Comparison of ENCODE assay signal across 8 cellular contexts in the genomic region with DNA sequence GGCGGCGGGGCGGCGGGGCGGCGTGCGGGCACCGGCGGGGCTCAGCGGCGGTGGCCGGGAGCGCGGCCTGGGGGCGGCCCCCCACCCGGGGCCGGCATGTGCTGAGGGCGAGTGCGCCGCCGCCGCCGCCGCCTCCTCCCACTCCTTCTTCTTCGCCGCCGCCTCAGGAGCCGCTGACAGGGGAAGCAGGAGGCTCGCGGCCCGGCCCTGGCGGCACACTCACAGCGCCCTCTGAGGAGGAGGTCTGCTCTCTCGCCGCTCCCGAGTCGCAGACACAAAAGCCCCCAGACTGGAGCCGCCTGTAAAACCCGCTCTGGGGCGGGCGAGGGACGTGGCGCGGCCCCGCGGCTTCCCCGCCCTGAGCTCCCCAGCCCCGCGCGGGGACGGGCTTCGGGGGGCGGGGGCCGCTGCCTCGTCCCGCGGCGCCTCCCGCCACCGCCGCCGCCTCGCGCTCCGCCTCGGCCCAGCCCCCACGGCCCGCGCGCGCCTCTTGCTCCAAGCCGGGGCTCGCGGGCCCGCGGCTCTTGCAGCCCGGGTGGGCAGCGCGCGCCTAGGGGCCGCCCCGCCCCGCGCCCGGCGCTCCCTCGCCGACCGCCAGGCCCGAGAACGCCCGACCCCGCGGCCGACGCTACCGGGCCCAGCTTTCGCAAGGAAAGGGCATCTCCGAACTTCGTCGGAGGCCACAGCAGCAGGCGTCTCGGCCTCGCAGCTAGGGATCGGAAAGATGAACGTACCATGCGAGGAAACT. TPM values are rescaled to one million over a fixed set of nuclear protein-coding genes. Genes with fewer than 3 reads are reported as not detected.
A peak's percentile ranks its signal among the peaks of the same experiment; 100 is the strongest.
DNase-seq lines count a peak whose midpoint lies in the region; ATAC-seq and TF ChIP-seq lines count a peak whose summit lies in the region.

A gene with protein sequence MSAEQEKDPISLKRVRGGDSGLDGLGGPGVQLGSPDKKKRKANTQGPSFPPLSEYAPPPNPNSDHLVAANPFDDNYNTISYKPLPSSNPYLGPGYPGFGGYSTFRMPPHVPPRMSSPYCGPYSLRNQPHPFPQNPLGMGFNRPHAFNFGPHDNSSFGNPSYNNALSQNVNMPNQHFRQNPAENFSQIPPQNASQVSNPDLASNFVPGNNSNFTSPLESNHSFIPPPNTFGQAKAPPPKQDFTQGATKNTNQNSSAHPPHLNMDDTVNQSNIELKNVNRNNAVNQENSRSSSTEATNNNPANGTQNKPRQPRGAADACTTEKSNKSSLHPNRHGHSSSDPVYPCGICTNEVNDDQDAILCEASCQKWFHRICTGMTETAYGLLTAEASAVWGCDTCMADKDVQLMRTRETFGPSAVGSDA (minus strand): TSS at position 276 of the 748 bp plus-strand sequence. CDS start 462 bp downstream, outside the sequence.

- H3K4me3 Mint-ChIP-seq in activated T-helper 17 cell treated with anti-CD3 and anti-CD28 coated beads, Interleukin-2, amount 50 U/mL, for 72 hours: peak within 1 kb of the TSS; percentile 61

- no peaks in the 10 kb centered on the region for H4K20me1 ChIP-seq in neural cell (ENCODE audit: insufficient read depth)

- peak within 1 kb of the TSS; percentile 86 for H3K9ac ChIP-seq in neural cell (ENCODE audit: low read length)

- H3K27ac ChIP-seq in foreskin keratinocyte (peak within 1 kb of the TSS; percentile 14), neural cell (ENCODE audit: low read length) (peak within 1 kb of the TSS; percentile 86), tibial nerve (peak within 1 kb of the TSS; percentile 67 to 93 (median 80))

- H3K36me3 ChIP-seq in neural cell (ENCODE audit: insufficient read depth, low read length) (no peaks in the 10 kb centered on the region), tibial nerve (no peaks in the 10 kb centered on the region)

- H3K9me2 ChIP-seq in neural cell (ENCODE audit: insufficient read depth, low read length): no peaks in the 10 kb centered on the region

- H3K4me1 ChIP-seq in foreskin keratinocyte (no peaks in the 10 kb centered on the region), tibial nerve (peaks cover 0 to 31% (median 2%) of the 10 kb centered on the region in 4 donors)

- peaks cover 26% of the 10 kb centered on the region for H3K27me3 Mint-ChIP-seq in activated T-helper 17 cell treated with anti-CD3 and anti-CD28 coated beads, Interleukin-2, amount 50 U/mL, for 72 hours

- 0 to 2% methylated on average over 9 to 48 of the region's 107 CpGs for WGBS in tibial nerve, 2 donors

- no peaks in the 10 kb centered on the region for H3K9me3 Mint-ChIP-seq in activated T-helper 17 cell treated with anti-CD3 and anti-CD28 coated beads, Interleukin-2, amount 50 U/mL, for 72 hours

- no peak within 1 kb of the TSS for H3K27ac Mint-ChIP-seq in activated T-helper 17 cell treated with anti-CD3 and anti-CD28 coated beads, Interleukin-2, amount 50 U/mL, for 72 hours

- no peaks in the 10 kb centered on the region for H3K4me1 Mint-ChIP-seq in activated T-helper 17 cell treated with anti-CD3 and anti-CD28 coated beads, Interleukin-2, amount 50 U/mL, for 72 hours

- POLR2A ChIA-PET in HEK293T (lab: Yijun Ruan, JAX): interaction anchor here (0.8 to 0.9 kb wide), 2 partner anchors 14 to 25 kb away, joined by 3 read pairs; no protein-coding TSS in a partner anchor

- peak within 1 kb of the TSS; percentile 54 for H2AFZ ChIP-seq in neural cell (ENCODE audit: low read depth, low read length)

- peak; percentile 5 for DNase-seq in GM04503 (ENCODE audit: low read depth)
- peak; percentile 57 for DNase-seq in HEK293T (ENCODE audit: extremely low spot score)
- peak; percentile 72 for DNase-seq in NCI-H748 (lab: John Stamatoyannopoulos, UW; ENCODE audit: unreplicated experiment)
- DNase-seq in foreskin keratinocyte: peak in 1 of 2 donors; percentile 32
- peak; percentile 18 to 27 for DNase-seq in tibial nerve (ENCODE audit: low spot score in 2 of 2)
- DNase-seq in middle frontal gyrus (ENCODE audit: extremely low spot score, low spot score): no peak

- H3K36me3 Mint-ChIP-seq in activated T-helper 17 cell treated with anti-CD3 and anti-CD28 coated beads, Interleukin-2, amount 50 U/mL, for 72 hours (ENCODE audit: low read depth): peaks cover 4% of the 10 kb centered on the region

- peak within 1 kb of the TSS; percentile 80 for H3K4me3 ChIP-seq in neural cell (ENCODE audit: low read length)
- peak within 1 kb of the TSS; percentile 48 to 84 (median 71) for H3K4me3 ChIP-seq in tibial nerve

- H3K4me2 ChIP-seq in neural cell (ENCODE audit: low read length): peak within 1 kb of the TSS; percentile 90

- peak in 1 of 2 donors; percentile 27 for TF ChIP-seq POLR2A in tibial nerve (IDR thresholded peaks at IDR 0.05)

- H3K27me3 ChIP-seq in foreskin keratinocyte: peaks cover 4% of the 10 kb centered on the region
- H3K27me3 ChIP-seq in neural cell (ENCODE audit: insufficient read depth, low read depth, low read length): no peaks in the 10 kb centered on the region
- no peaks in the 10 kb centered on the region for H3K27me3 ChIP-seq in tibial nerve

- peaks cover 36% of the 10 kb centered on the region for H3K79me2 ChIP-seq in neural cell (replicated peaks; ENCODE audit: insufficient read depth, low read length)

- no peaks in the 10 kb centered on the region for H3F3A ChIP-seq in neural cell (ENCODE audit: insufficient read depth, low read length, poor library complexity, severe bottlenecking)

- ATAC-seq in activated T-helper 17 cell treated with anti-CD3 and anti-CD28 coated beads, Interleukin-2, amount 50 U/mL, for 72 hours (replicated peaks): peak; percentile 74
- ATAC-seq in foreskin keratinocyte: peak; percentile 85

- no peak for TF ChIP-seq RAD21 in neural cell (conservative IDR thresholded peaks at IDR 0.05)

- CTCF ChIA-PET in HEK293T (lab: Yijun Ruan, JAX): no interaction called here

- no peaks in the 10 kb centered on the region for H3K9me3 ChIP-seq in neural cell (ENCODE audit: low read length)
- H3K9me3 ChIP-seq in tibial nerve: no peaks in the 10 kb centered on the region

- peak; percentile 26 for TF ChIP-seq CTCF in foreskin keratinocyte (conservative IDR thresholded peaks at IDR 0.05)
- no peak for TF ChIP-seq CTCF in neural cell (IDR thresholded peaks at IDR 0.05; ENCODE audit: poor library complexity, severe bottlenecking)
- TF ChIP-seq CTCF in tibial nerve (IDR thresholded peaks at IDR 0.05): no peak

- TF ChIP-seq EP300 in neural cell (conservative IDR thresholded peaks at IDR 0.05; ENCODE audit: poor library complexity, severe bottlenecking): no peak
- TF ChIP-seq EP300 in tibial nerve (IDR thresholded peaks at IDR 0.05): no peak

TF ChIP-seq in HEK293T, 16 proteins besides CTCF, POLR2A, EP300 and RAD21 (continues in another document):
- TF ChIP-seq ARNT (IDR thresholded peaks at IDR 0.05) (no peak), FOXM1 (IDR thresholded peaks at IDR 0.05; ENCODE audit: borderline replicate concordance) (no peak), L3MBTL2 (conservative IDR thresholded peaks at IDR 0.05) (no peak), ELF4 (IDR thresholded peaks at IDR 0.05) (no peak), FOXA1 (IDR thresholded peaks at IDR 0.05) (no peak), NFRKB (IDR thresholded peaks at IDR 0.05) (no peak), HDGF (IDR thresholded peaks at IDR 0.05; ENCODE audit: borderline replicate concordance) (no peak), SUZ12 (IDR thresholded peaks at IDR 0.05) (no peak), CTBP1 (IDR thresholded peaks at IDR 0.05; ENCODE audit: borderline replicate concordance) (no peak), FOXK2 (IDR thresholded peaks at IDR 0.05) (no peak), SP1 (IDR thresholded peaks at IDR 0.05) (no peak), LEF1 (IDR thresholded peaks at IDR 0.05; ENCODE audit: borderline replicate concordance) (no peak), BHLHE40 (IDR thresholded peaks at IDR 0.05; ENCODE audit: borderline replicate concordance) (no peak)
- TF ChIP-seq, protein P1, sequence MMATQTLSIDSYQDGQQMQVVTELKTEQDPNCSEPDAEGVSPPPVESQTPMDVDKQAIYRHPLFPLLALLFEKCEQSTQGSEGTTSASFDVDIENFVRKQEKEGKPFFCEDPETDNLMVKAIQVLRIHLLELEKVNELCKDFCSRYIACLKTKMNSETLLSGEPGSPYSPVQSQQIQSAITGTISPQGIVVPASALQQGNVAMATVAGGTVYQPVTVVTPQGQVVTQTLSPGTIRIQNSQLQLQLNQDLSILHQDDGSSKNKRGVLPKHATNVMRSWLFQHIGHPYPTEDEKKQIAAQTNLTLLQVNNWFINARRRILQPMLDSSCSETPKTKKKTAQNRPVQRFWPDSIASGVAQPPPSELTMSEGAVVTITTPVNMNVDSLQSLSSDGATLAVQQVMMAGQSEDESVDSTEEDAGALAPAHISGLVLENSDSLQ (IDR thresholded peaks at IDR 0.05): no peak

TF ChIP-seq in neural cell, 6 proteins besides CTCF, POLR2A, EP300 and RAD21 (continues in another document):
- TF ChIP-seq EZH2 (IDR thresholded peaks at IDR 0.05; ENCODE audit: borderline replicate concordance, insufficient read depth, low read length, poor library complexity, severe bottlenecking) (no peak), TAF1 (IDR thresholded peaks at IDR 0.05; ENCODE audit: low read depth) (peak; percentile 74)

RNA-seq across cellular contexts. Expression of the gene that starts here (rescaled TPM):
- not detected for total RNA-seq in activated T-helper 17 cell treated with anti-CD3 and anti-CD28 coated beads, Interleukin-2, amount 50 U/mL, for 72 hours
- total RNA-seq in foreskin keratinocyte (5.6 and 7.5 TPM in 2 replicates), tibial nerve (10 to 100 TPM in 1 of 4 donors, 1 to 10 TPM in 3; 4.2 to 11.9 (median 8.2) TPM)
- polyA plus RNA-seq in foreskin keratinocyte (1.1 and 1.2 TPM in 2 replicates), neural cell (25.0 and 27.6 TPM in 2 replicates)
- polyA minus RNA-seq in neural cell: 47.2 and 63.2 TPM in 2 replicates

Comparison
In these comparisons a context has a peak if more than half of its experiments do, and no peak if none do; other contexts are left out.
1. RNA of the gene that starts here (polyA plus RNA-seq): 25.0 to 27.6 TPM in neural cell; 1.1 to 1.2 TPM in foreskin keratinocyte; every median in the first group is over 10 times any median in the second.
2. Peak in ATAC-seq in activated T-helper 17 cell treated with anti-CD3 and anti-CD28 coated beads, Interleukin-2, amount 50 U/mL, for 72 hours; RNA of the gene not detected or under 1 TPM.
3. H3K27ac ChIP-seq: peak in every context shown above with its lines; median percentile 86 in neural cell; 80 in tibial nerve; 14 in foreskin keratinocyte.